ENCODE assay signal across 11 cellular contexts in genomic region chr4:124940387-124940786, GRCh38.
DNase-seq lines count a peak whose midpoint lies in the region; ATAC-seq and TF ChIP-seq lines count a peak whose summit lies in the region.
"Had no signal": no experiment of that assay in that cellular context is flagged by ENCODE, and none has a peak within 500 bp of the region (broad histone marks: within the 10 kb centered on the region; RNA-seq: fewer than 3 reads in every experiment).

No MANE protein-coding gene starts in this region.

- H4K20me1 ChIP-seq in fibroblast of lung (ENCODE audit: control insufficient read depth, extremely low read depth, insufficient read depth, low read length): no peaks in the 10 kb centered on the region

- H2AFZ ChIP-seq in fibroblast of lung (ENCODE audit: low read length): no peak overlapping the region

- H3K4me2 ChIP-seq in fibroblast of lung (ENCODE audit: extremely low read depth, insufficient read depth, low read length): no peak overlapping the region

- CTCF ChIA-PET in Panc1 (lab: Charles Lee): no interaction called here

- DNase-seq in COLO829 (ENCODE audit: low spot score) (peak; percentile 81), Panc1 (ENCODE audit: low read depth, low spot score) (peak; percentile 86), fibroblast of lung (ENCODE audit: low read depth in 2 of 2) (peak; percentile 97 to 99), omental fat pad (ENCODE audit: low spot score) (no peak), SKM-1 (lab: John Stamatoyannopoulos, UW; ENCODE audit: unreplicated experiment) (no peak)
- no peak for DNase-seq in activated CD4-positive, alpha-beta T cell treated with anti-CD3 and anti-CD28 coated beads for 48 hours
- DNase-seq: NCI-H1048, T-helper 1 cell had no signal

- POLR2A ChIA-PET in Panc1 (lab: Charles Lee): no interaction called here

- H3K79me2 ChIP-seq in fibroblast of lung (ENCODE audit: control insufficient read depth, insufficient read depth, low read length): no peaks in the 10 kb centered on the region

- no peaks in the 10 kb centered on the region for H3K4me1 ChIP-seq in Panc1 (ENCODE audit: control insufficient read depth, insufficient read depth, low read length)
- H3K4me1 ChIP-seq in fibroblast of lung (ENCODE audit: control insufficient read depth, extremely low read depth, insufficient read depth, low read length): peaks cover 7% of the 10 kb centered on the region

- no peak overlapping the region for H3K9ac ChIP-seq in fibroblast of lung (ENCODE audit: insufficient read depth, low read length)

- no peak for TF ChIP-seq CTCF in Panc1 (IDR thresholded peaks at IDR 0.05)
- TF ChIP-seq CTCF in fibroblast of lung (conservative IDR thresholded peaks at IDR 0.05 in 1 of 2, IDR thresholded peaks at IDR 0.05 in 1 of 2; ENCODE audit: low read depth in 1 of 2, low read length in 2 of 2): no peak
- TF ChIP-seq CTCF in omental fat pad (IDR thresholded peaks at IDR 0.05): no peak

- no peak overlapping the region for H3K27ac ChIP-seq in Panc1 (ENCODE audit: low read length)
- H3K27ac ChIP-seq in fibroblast of lung (ENCODE audit: insufficient read depth, low read length): no peak overlapping the region

- H3K9me3 ChIP-seq in Panc1 (ENCODE audit: control insufficient read depth, insufficient read depth, low read depth, low read length) (no peaks in the 10 kb centered on the region), fibroblast of lung (ENCODE audit: control insufficient read depth, insufficient read depth, low read depth, low read length) (no peaks in the 10 kb centered on the region)

- in situ Hi-C loops in Panc1 (cut with HindIII; ENCODE audit: low pct_unique_long_range_greater_than_20kb, low sequenced_read_pairs): no loop called here

- H3K36me3 ChIP-seq in Panc1 (ENCODE audit: control insufficient read depth, insufficient read depth, low read length): no peaks in the 10 kb centered on the region; the same call in 1 of the 2 replicates
- no peaks in the 10 kb centered on the region for H3K36me3 ChIP-seq in fibroblast of lung (ENCODE audit: control insufficient read depth, insufficient read depth, low read length)

- intact Hi-C loops in Panc1 (cut with micrococcal nuclease; ENCODE audit: unreplicated experiment): no loop called here

- H3K4me3 ChIP-seq in Panc1 (ENCODE audit: low read depth in 2 of 2, low read length in 2 of 2): no peak overlapping the region
- no peak overlapping the region for H3K4me3 ChIP-seq in fibroblast of lung (replicated peaks in 1 of 4; ENCODE audit: control extremely low read depth in 1 of 4, insufficient read depth in 1 of 4, low read depth in 3 of 4, low read length in 4 of 4)

- peak; percentile 81 for ATAC-seq in Panc1
- peak; percentile 86 for ATAC-seq in omental fat pad (ENCODE audit: low FRiP score)
- no peak for ATAC-seq in HG02981 (IDR thresholded peaks at IDR 0.05; ENCODE audit: unreplicated experiment)
- ATAC-seq in HG03097 (IDR thresholded peaks at IDR 0.05; ENCODE audit: low FRiP score, unreplicated experiment): no peak
- ATAC-seq: activated T-helper 17 cell treated with anti-CD3 and anti-CD28 coated beads, Interleukin-2, amount 50 U/mL, for 72 hours had no signal

- H3K27me3 ChIP-seq in Panc1 (ENCODE audit: control insufficient read depth, insufficient read depth, low read length) (no peaks in the 10 kb centered on the region), fibroblast of lung (ENCODE audit: control insufficient read depth, insufficient read depth, low read length) (no peaks in the 10 kb centered on the region)

- no TSS peak for BruUV-seq in Panc1 (replicated peaks; lab: Mats Ljungman, UMichigan)

Comparison
In these comparisons a context has a peak if more than half of its experiments do, and no peak if none do; other contexts are left out.
1. DNase-seq: peak in COLO829 (single experiment), Panc1 (single experiment) and fibroblast of lung (2 of 2); none in omental fat pad (single experiment), activated CD4-positive, alpha-beta T cell treated with anti-CD3 and anti-CD28 coated beads for 48 hours (single experiment) and SKM-1 (single experiment).
2. ATAC-seq: peak in Panc1 (single experiment) and omental fat pad (single experiment); none in HG02981 (single experiment) and HG03097 (single experiment).